ENCODE assay signal across 23 cellular contexts in the genomic region with DNA sequence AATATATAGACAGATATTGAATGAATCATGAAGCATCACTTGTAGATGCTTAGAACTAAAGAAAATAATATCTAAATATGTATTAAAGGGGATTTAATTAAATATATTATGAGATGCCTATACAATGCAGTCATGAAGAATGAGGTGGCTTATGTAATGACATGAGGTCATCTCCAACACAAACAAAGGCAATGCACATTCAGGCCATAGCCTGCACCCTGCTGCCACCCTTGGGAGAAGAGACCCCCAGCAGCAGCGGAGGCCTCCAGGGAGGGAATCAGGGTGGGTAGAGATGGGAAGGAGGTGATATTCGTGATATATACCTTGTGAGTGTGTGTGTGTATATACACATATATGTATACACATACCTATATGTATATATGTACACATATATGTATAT.
"Had no signal": no experiment of that assay in that cellular context is flagged by ENCODE, and none has a peak within 500 bp of the region (broad histone marks: within the 10 kb centered on the region; RNA-seq: fewer than 3 reads in every experiment).

No MANE protein-coding gene starts in this region.

- H3K9me3 ChIP-seq: colonic mucosa had no signal

- H3K27ac ChIP-seq: colonic mucosa, VCaP had no signal

- H3K36me3 ChIP-seq: colonic mucosa had no signal

- H3K27me3 ChIP-seq: colonic mucosa had no signal

- H3K4me1 ChIP-seq: colonic mucosa had no signal

- DNase-seq: activated CD4-positive, alpha-beta memory T cell treated with anti-CD3 and anti-CD28 coated beads for 36 hours; activated CD4-positive, alpha-beta T cell treated with anti-CD3 and anti-CD28 coated beads, Interleukin-2, amount 10 ng/mL, durations not matched to agents 7 days and 5 days; activated CD4-positive, CD25-positive, alpha-beta regulatory T cell; activated CD8-positive, alpha-beta memory T cell treated with anti-CD3 and anti-CD28 coated beads for 24 hours; activated gamma-delta T cell; activated naive CD4-positive, alpha-beta T cell treated with anti-CD3 and anti-CD28 coated beads for 36 hours; activated T-cell treated with anti-CD3 and anti-CD28 coated beads for 4 hours; activated T-cell treated with anti-CD3 and anti-CD28 coated beads, Interleukin-2, amount 50 U/mL, for 48 hours; caudate nucleus; colonic mucosa; Kasumi-1; NCI-H1105 treated with DMSO at 0.1 percent for 48 hours; NCI-H1436 treated with DMSO at 0.1 percent for 48 hours; NCI-H187; NCI-H2081; NCI-H446; NCI-H524 treated with DMSO at 0.1 percent for 48 hours; NCI-H748 treated with DMSO at 0.1 percent for 48 hours; SHP77 treated with DMSO at 0.1 percent for 48 hours; T-helper 1 cell had no signal

- ATAC-seq: activated T-helper 17 cell treated with anti-CD3 and anti-CD28 coated beads, Interleukin-2, amount 50 U/mL, for 72 hours; Panc1 had no signal

- H3K4me3 ChIP-seq: colonic mucosa had no signal
